In genomic region chr7:136637826-136638225, GRCh38 we compare ENCODE assay signal across 32 cellular contexts.
A peak's percentile ranks its signal among the peaks of the same experiment; 100 is the strongest.
DNase-seq lines count a peak whose midpoint lies in the region; ATAC-seq, FAIRE-seq and TF ChIP-seq lines count a peak whose summit lies in the region.
"Had no signal": no experiment of that assay in that cellular context is flagged by ENCODE, and none has a peak within 500 bp of the region (broad histone marks: within the 10 kb centered on the region; RNA-seq: fewer than 3 reads in every experiment).

No MANE protein-coding gene starts in this region.

- H3K9me3 ChIP-seq in osteoblast (ENCODE audit: low read depth, low read length): no peaks in the 10 kb centered on the region
- H3K9me3 ChIP-seq: gastroesophageal sphincter, ovary, upper lobe of right lung had no signal

- ATAC-seq in HG02852 (IDR thresholded peaks at IDR 0.05; ENCODE audit: unreplicated experiment): no peak
- ATAC-seq in GM21367 (IDR thresholded peaks at IDR 0.05; ENCODE audit: unreplicated experiment): no peak
- ATAC-seq in HG03460 (IDR thresholded peaks at IDR 0.05; ENCODE audit: unreplicated experiment): no peak
- ATAC-seq: activated T-cell treated with anti-CD3 and anti-CD28 coated beads, Interleukin-2, amount 50 U/mL, for 4 hours; gastroesophageal sphincter; left lobe of liver; upper lobe of right lung had no signal

- FAIRE-seq in bronchial epithelial cell (lab: Jason Lieb, UNC): no peak
- FAIRE-seq: A204.1, D721Med, endothelial cell of umbilical vein, GM12891, small intestine had no signal

- H3K4me2 ChIP-seq in osteoblast (ENCODE audit: insufficient read depth, low read length): no peak overlapping the region
- H3K4me2 ChIP-seq: KMS-11 had no signal

- no peaks in the 10 kb centered on the region for H3K4me1 ChIP-seq in osteoblast (ENCODE audit: insufficient read depth, low read length)
- H3K4me1 ChIP-seq: gastroesophageal sphincter, suprapubic skin, upper lobe of right lung had no signal

- no peak overlapping the region for H2AFZ ChIP-seq in osteoblast (ENCODE audit: low read length)

- H3K27ac ChIP-seq in osteoblast (ENCODE audit: low read depth, low read length): no peak overlapping the region
- H3K27ac ChIP-seq: gastroesophageal sphincter, KMS-11, ovary, suprapubic skin, upper lobe of right lung had no signal

- no peaks in the 10 kb centered on the region for H3K79me2 ChIP-seq in osteoblast (ENCODE audit: insufficient read depth, low read length)

- DNase-seq in EL: peak; percentile 47
- peak; percentile 32 for DNase-seq in LHCN-M2 (ENCODE audit: low read depth)
- peak; percentile 7 for DNase-seq in bronchial epithelial cell (ENCODE audit: low read depth)
- DNase-seq in osteoblast (ENCODE audit: insufficient read length, low spot score, missing footprints): peak; percentile 49
- no peak for DNase-seq in cerebellar cortex (ENCODE audit: low spot score)
- DNase-seq: activated B cell treated with CpG ODN at 0.5 μM for 24 hours; activated gamma-delta T cell; activated naive CD8-positive, alpha-beta T cell treated with anti-CD3 and anti-CD28 coated beads, Interleukin-2, amount 10 ng/mL, durations not matched to agents 7 days and 5 days; activated T-cell treated with anti-CD3 and anti-CD28 coated beads, Interleukin-2, amount 50 U/mL, for 4 hours; CD4-positive, alpha-beta memory T cell; immature natural killer cell; NCI-H1436; NCI-H2081 treated with DMSO at 0.1 percent for 48 hours; NCI-H2227 treated with DMSO at 0.1 percent for 48 hours; NCI-H526; nephron progenitor cell; ovary; retina; small intestine; stimulated activated naive CD4-positive, alpha-beta T cell; upper lobe of right lung had no signal

- TF ChIP-seq CTCF in bronchial epithelial cell (IDR thresholded peaks at IDR 0.05; ENCODE audit: insufficient read depth, low read length, severe bottlenecking): no peak
- TF ChIP-seq CTCF in osteoblast (IDR thresholded peaks at IDR 0.05; ENCODE audit: extremely low read depth, low read depth, low read length): no peak

- no peaks in the 10 kb centered on the region for H3K36me3 ChIP-seq in bronchial epithelial cell (ENCODE audit: control insufficient read depth, insufficient read depth, low read length)
- no peaks in the 10 kb centered on the region for H3K36me3 ChIP-seq in osteoblast (ENCODE audit: insufficient read depth, low read length)
- H3K36me3 ChIP-seq: gastroesophageal sphincter, ovary, suprapubic skin, upper lobe of right lung had no signal

- no peaks in the 10 kb centered on the region for H4K20me1 ChIP-seq in osteoblast (ENCODE audit: insufficient read depth, low read length)

- H3K27me3 ChIP-seq in bronchial epithelial cell (ENCODE audit: control insufficient read depth, insufficient read depth, low read length) (no peaks in the 10 kb centered on the region), osteoblast (ENCODE audit: insufficient read depth, low read length) (no peaks in the 10 kb centered on the region)
- H3K27me3 ChIP-seq: gastroesophageal sphincter, ovary, suprapubic skin, upper lobe of right lung had no signal

- H3K4me3 ChIP-seq in bronchial epithelial cell (ENCODE audit: low read depth, low read length) (no peak overlapping the region), osteoblast (ENCODE audit: insufficient read depth, low read length) (no peak overlapping the region)
- H3K4me3 ChIP-seq: gastroesophageal sphincter, ovary, suprapubic skin, upper lobe of right lung had no signal
